14 cellular contexts compared by ENCODE assay signal in the genomic region with DNA sequence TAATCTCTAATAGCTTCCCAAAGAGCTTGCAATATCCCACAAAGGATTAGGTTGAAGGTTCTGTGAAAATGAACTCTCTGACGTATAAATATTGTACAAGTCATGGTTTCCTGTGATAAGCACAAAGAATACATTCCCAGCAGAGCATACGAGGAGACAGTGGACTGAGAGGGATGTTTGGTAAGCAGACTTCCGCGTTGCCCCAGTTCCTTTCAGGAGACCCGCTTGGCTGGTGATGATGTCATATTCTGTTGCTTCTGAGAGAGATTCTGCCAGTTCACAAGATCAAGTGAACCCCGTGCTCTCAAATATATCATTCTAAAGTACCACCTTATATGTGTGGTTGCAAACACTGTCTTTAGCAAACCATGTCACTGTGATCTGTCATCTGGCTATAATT.
DNase-seq lines count a peak whose midpoint lies in the region; ATAC-seq and TF ChIP-seq lines count a peak whose summit lies in the region.
"Had no signal": no experiment of that assay in that cellular context is flagged by ENCODE, and none has a peak within 500 bp of the region (broad histone marks: within the 10 kb centered on the region; RNA-seq: fewer than 3 reads in every experiment).

No MANE protein-coding gene starts in this region.

- no peaks in the 10 kb centered on the region for H3K79me1 ChIP-seq in IMR-90 (ENCODE audit: low read depth in 1 of 2, low read length in 2 of 2)

- H3K27ac ChIP-seq in IMR-90 (ENCODE audit: insufficient read depth, low read length) (no peak overlapping the region), Karpas-422 (ENCODE audit: low read length) (no peak overlapping the region)
- H3K27ac ChIP-seq: transverse colon had no signal

- no peaks in the 10 kb centered on the region for H3K36me3 Mint-ChIP-seq in MCF 10A (ENCODE audit: insufficient read depth, unreplicated experiment)
- H3K36me3 Mint-ChIP-seq: activated naive CD4-positive, alpha-beta T cell treated with anti-CD3 and anti-CD28 coated beads, Interleukin-2, amount 50 U/mL, for 24 hours had no signal

- H3K23ac ChIP-seq in IMR-90 (ENCODE audit: low read depth, low read length), result no peak overlapping the region

- no peaks in the 10 kb centered on the region for H3K4me1 Mint-ChIP-seq in MCF 10A (ENCODE audit: insufficient read depth, unreplicated experiment)
- H3K4me1 Mint-ChIP-seq: activated CD4-positive, alpha-beta memory T cell treated with anti-CD3 and anti-CD28 coated beads, Interleukin-2, amount 10 ng/mL, durations not matched to agents 7 days and 5 days; activated naive CD4-positive, alpha-beta T cell treated with anti-CD3 and anti-CD28 coated beads, Interleukin-2, amount 50 U/mL, for 24 hours had no signal

- dilution Hi-C loops in IMR-90 (cut with HindIII; ENCODE audit: low sequenced_read_pairs, unreplicated experiment), result no loop called here

- intact Hi-C loops in IMR-90 (cut with micrococcal nuclease), result no loop called here
- intact Hi-C loops in MCF 10A (cut with micrococcal nuclease), result no loop called here

- in situ Hi-C loops in IMR-90 (cut with MboI; ENCODE audit: low sequenced_read_pairs), result no loop called here

- H3K56ac ChIP-seq in IMR-90 (ENCODE audit: extremely low read depth, insufficient read depth, low read length), result no peak overlapping the region

- POLR2A ChIA-PET in IMR-90 (lab: Charles Lee; ENCODE audit: unreplicated experiment) (no interaction called here), MCF 10A (lab: Yijun Ruan, JAX) (interaction anchor here (1.9 kb wide), 1 partner anchor 17 kb away, joined by 4 read pairs; no protein-coding TSS in a partner anchor)

- H3K9me1 ChIP-seq in IMR-90 (ENCODE audit: insufficient read depth, low read length), result no peaks in the 10 kb centered on the region

- no peak overlapping the region for H3K18ac ChIP-seq in IMR-90 (ENCODE audit: low read depth, low read length)

- no peak for TF ChIP-seq RAD21 in IMR-90 (IDR thresholded peaks at IDR 0.05; ENCODE audit: low read length)

- H3K27me3 ChIP-seq in IMR-90 (ENCODE audit: control insufficient read depth, insufficient read depth, low read length) (peaks cover 3% of the 10 kb centered on the region), Karpas-422 (ENCODE audit: low read length) (no peaks in the 10 kb centered on the region)
- H3K27me3 ChIP-seq: transverse colon had no signal

- H3K9ac ChIP-seq in IMR-90 (ENCODE audit: low read depth, low read length) (no peak overlapping the region), Karpas-422 (ENCODE audit: low read length) (no peak overlapping the region)

- no peak overlapping the region for H4K8ac ChIP-seq in IMR-90 (ENCODE audit: low read depth in 2 of 2, low read length in 2 of 2)

- no peaks in the 10 kb centered on the region for H3K9me3 ChIP-seq in IMR-90 (ENCODE audit: control insufficient read depth, insufficient read depth, low read length)
- H3K9me3 ChIP-seq in Karpas-422 (ENCODE audit: low read length), result peaks cover 16% of the 10 kb centered on the region
- H3K9me3 ChIP-seq: transverse colon had no signal

- no peaks in the 10 kb centered on the region for H3K79me2 ChIP-seq in Karpas-422 (ENCODE audit: low read length)

- H4K5ac ChIP-seq in IMR-90 (ENCODE audit: low read depth, low read length), result no peak overlapping the region; the same call in 1 of the 2 replicates

- peaks cover 67% of the 10 kb centered on the region for H3K27me3 Mint-ChIP-seq in MCF 10A (ENCODE audit: insufficient read depth, unreplicated experiment)
- H3K27me3 Mint-ChIP-seq: activated CD4-positive, alpha-beta memory T cell treated with anti-CD3 and anti-CD28 coated beads, Interleukin-2, amount 10 ng/mL, durations not matched to agents 7 days and 5 days had no signal

- DNase-seq in A172 (ENCODE audit: low spot score) (peak; percentile 15), IMR-90 (peak; percentile 8), MCF 10A (ENCODE audit: unreplicated experiment) (peak; percentile 5), left kidney (ENCODE audit: low read depth, low spot score) (peak; percentile 5), NCI-H774 (lab: John Stamatoyannopoulos, UW) (no peak), Karpas-422 (no peak)
- DNase-seq: activated CD4-positive, alpha-beta memory T cell treated with anti-CD3 and anti-CD28 coated beads, Interleukin-2, amount 10 ng/mL, durations not matched to agents 7 days and 5 days; AML-193; T-helper 1 cell; transverse colon had no signal

- WGBS in IMR-90 (ENCODE audit: extremely low coverage in 2 of 2, insufficient read length in 1 of 2), 2 experiments, result no CpG with 5 or more reads among the region's 6 CpGs

- no peak overlapping the region for H3K14ac ChIP-seq in IMR-90 (replicated peaks; ENCODE audit: low read depth, low read length)

- no peak overlapping the region for H3K4ac ChIP-seq in IMR-90 (ENCODE audit: low read depth, low read length)

- TF ChIP-seq CTCF in IMR-90 (conservative IDR thresholded peaks at IDR 0.05; ENCODE audit: low read depth, low read length), result no peak
- no peak for TF ChIP-seq CTCF in MCF 10A (IDR thresholded peaks at IDR 0.05; ENCODE audit: unreplicated experiment)

- H2AFZ ChIP-seq in IMR-90 (replicated peaks; ENCODE audit: low read length, poor library complexity) (no peak overlapping the region), Karpas-422 (ENCODE audit: low read length) (no peak overlapping the region)

- H2AK9ac ChIP-seq in IMR-90 (replicated peaks; ENCODE audit: low read depth, low read length, poor library complexity), result no peak overlapping the region

- H2BK120ac ChIP-seq in IMR-90 (ENCODE audit: low read depth, low read length), result no peak overlapping the region

- ATAC-seq in IMR-90 (ENCODE audit: low read depth) (no peak), HG02973 (IDR thresholded peaks at IDR 0.05; ENCODE audit: unreplicated experiment) (no peak), GM18907 (IDR thresholded peaks at IDR 0.05; ENCODE audit: unreplicated experiment) (no peak)
- ATAC-seq: sciatic nerve had no signal

- H3K36me3 ChIP-seq in IMR-90 (ENCODE audit: control insufficient read depth, insufficient read depth, low read length), result no peaks in the 10 kb centered on the region
- no peaks in the 10 kb centered on the region for H3K36me3 ChIP-seq in Karpas-422 (ENCODE audit: insufficient read depth, low read length)
- H3K36me3 ChIP-seq: transverse colon had no signal

- no peak overlapping the region for H4K91ac ChIP-seq in IMR-90 (ENCODE audit: insufficient read depth, low read depth, low read length)

- H2BK15ac ChIP-seq in IMR-90 (ENCODE audit: low read depth, low read length), result no peak overlapping the region

- no peak overlapping the region for H2AK5ac ChIP-seq in IMR-90 (ENCODE audit: low read depth, low read length)

- no peaks in the 10 kb centered on the region for H3K4me1 ChIP-seq in IMR-90 (ENCODE audit: control insufficient read depth, insufficient read depth, low read length)
- H3K4me1 ChIP-seq in Karpas-422 (ENCODE audit: low read length), result no peaks in the 10 kb centered on the region
- H3K4me1 ChIP-seq: transverse colon had no signal

- no peak overlapping the region for H2BK5ac ChIP-seq in IMR-90 (ENCODE audit: low read depth, low read length, poor library complexity, severe bottlenecking)

- H3K27ac Mint-ChIP-seq in MCF 10A (ENCODE audit: low read depth, unreplicated experiment), result no peak overlapping the region
- H3K27ac Mint-ChIP-seq: activated CD4-positive, alpha-beta memory T cell treated with anti-CD3 and anti-CD28 coated beads, Interleukin-2, amount 10 ng/mL, durations not matched to agents 7 days and 5 days; activated naive CD4-positive, alpha-beta T cell treated with anti-CD3 and anti-CD28 coated beads, Interleukin-2, amount 50 U/mL, for 24 hours had no signal

- H3K4me3 Mint-ChIP-seq in MCF 10A (ENCODE audit: unreplicated experiment), result peak overlapping the region; percentile 48
- H3K4me3 Mint-ChIP-seq: activated CD4-positive, alpha-beta memory T cell treated with anti-CD3 and anti-CD28 coated beads, Interleukin-2, amount 10 ng/mL, durations not matched to agents 7 days and 5 days; activated naive CD4-positive, alpha-beta T cell treated with anti-CD3 and anti-CD28 coated beads, Interleukin-2, amount 50 U/mL, for 24 hours had no signal

- H3K4me2 ChIP-seq in IMR-90 (ENCODE audit: low read depth, low read length) (no peak overlapping the region), Karpas-422 (ENCODE audit: low read depth, low read length, poor library complexity, severe bottlenecking) (no peak overlapping the region)

- CTCF ChIA-PET in IMR-90 (lab: Yijun Ruan, JAX), result no interaction called here
- CTCF ChIA-PET in MCF 10A (lab: Yijun Ruan, JAX), result interaction anchor here (0.6 to 0.9 kb wide), 4 partner anchors 385 to 663 kb away, joined by 3 read pairs; no protein-coding TSS in a partner anchor

- H3K9me2 ChIP-seq in Karpas-422 (replicated peaks; ENCODE audit: insufficient read depth, low read length), result no peaks in the 10 kb centered on the region; the same call in 1 of the 2 replicates

- no peaks in the 10 kb centered on the region for H4K20me1 ChIP-seq in IMR-90 (ENCODE audit: insufficient read depth, low read length)
- no peaks in the 10 kb centered on the region for H4K20me1 ChIP-seq in Karpas-422 (ENCODE audit: insufficient read depth, low read depth, low read length)

- no peak for TF ChIP-seq POLR2A in IMR-90 (IDR thresholded peaks at IDR 0.05; ENCODE audit: low read depth, low read length)

- H3K9me3 Mint-ChIP-seq in MCF 10A (ENCODE audit: unreplicated experiment), result peaks cover 8% of the 10 kb centered on the region
- H3K9me3 Mint-ChIP-seq: activated CD4-positive, alpha-beta memory T cell treated with anti-CD3 and anti-CD28 coated beads, Interleukin-2, amount 10 ng/mL, durations not matched to agents 7 days and 5 days; activated naive CD4-positive, alpha-beta T cell treated with anti-CD3 and anti-CD28 coated beads, Interleukin-2, amount 50 U/mL, for 24 hours had no signal

- H3K4me3 ChIP-seq in IMR-90 (ENCODE audit: insufficient read depth, low read depth, low read length), result no peak overlapping the region
- H3K4me3 ChIP-seq in Karpas-422 (ENCODE audit: low read length), result no peak overlapping the region
- H3K4me3 ChIP-seq: transverse colon had no signal

- no peak overlapping the region for H2BK20ac ChIP-seq in IMR-90 (ENCODE audit: low read depth, low read length)

- BruUV-seq in IMR-90 (replicated peaks; lab: Mats Ljungman, UMichigan) (no TSS peak), MCF 10A (replicated peaks; lab: Mats Ljungman, UMichigan) (no TSS peak)

TF ChIP-seq in IMR-90, 13 proteins besides CTCF, POLR2A, EP300 and RAD21 (continues in another document):
- TF ChIP-seq MXI1 (IDR thresholded peaks at IDR 0.05; ENCODE audit: borderline replicate concordance, low read depth, low read length) (no peak), MAFK (IDR thresholded peaks at IDR 0.05; ENCODE audit: low read depth, low read length) (no peak), MAZ (IDR thresholded peaks at IDR 0.05; ENCODE audit: borderline replicate concordance, low read depth, low read length) (no peak), NFE2L2 (IDR thresholded peaks at IDR 0.05; ENCODE audit: low read depth, low read length) (no peak), CHD1 (IDR thresholded peaks at IDR 0.05; ENCODE audit: low read depth, low read length) (no peak)

Comparison
In these comparisons a context has a peak if more than half of its experiments do, and no peak if none do; other contexts are left out.
1. DNase-seq: peak in A172 (single experiment), IMR-90 (single experiment), MCF 10A (single experiment) and left kidney (single experiment); none in NCI-H774 (single experiment) and Karpas-422 (single experiment).